8 cellular contexts compared by ENCODE assay signal in genomic region chr6:99330159-99330558, GRCh38. TPM values are rescaled to one million over a fixed set of nuclear protein-coding genes. Genes with fewer than 3 reads are reported as not detected.
DNase-seq lines count a peak whose midpoint lies in the region; ATAC-seq and TF ChIP-seq lines count a peak whose summit lies in the region.

No MANE protein-coding gene starts in this region.

- no peaks in the 10 kb centered on the region for H3K27me3 ChIP-seq in adrenal gland

- no peak overlapping the region for H3K27ac ChIP-seq in adrenal gland

- no peaks in the 10 kb centered on the region for H3K4me1 ChIP-seq in adrenal gland (replicated peaks in 1 of 2)

- H3K4me3 ChIP-seq in adrenal gland = no peak overlapping the region

- TF ChIP-seq POLR2A in adrenal gland (IDR thresholded peaks at IDR 0.05) = no peak

- peak; percentile 72 for ATAC-seq in GM21723 (IDR thresholded peaks at IDR 0.05; ENCODE audit: unreplicated experiment)

- TF ChIP-seq CTCF in adrenal gland (IDR thresholded peaks at IDR 0.05) = peak; percentile 44 to 80 (median 64)

- DNase-seq in NCI-H2029 (lab: John Stamatoyannopoulos, UW) (peak; percentile 58), NCI-H2029 treated with DMSO at 0.1 percent for 48 hours (lab: John Stamatoyannopoulos, UW) (no peak), HuH-7.5 (ENCODE audit: low spot score) (peak; percentile 36), SKM-1 (lab: John Stamatoyannopoulos, UW; ENCODE audit: unreplicated experiment) (peak; percentile 49), adrenal gland (peak; percentile 47 to 84 (median 66)), iPS-NIHi7 (ENCODE audit: extremely low spot score) (peak; percentile 74)
- peak; percentile 72 for DNase-seq in stimulated activated CD4-positive, alpha-beta T cell treated with anti-CD3 and anti-CD28 coated beads, Interleukin-1b, Interleukin-23, amount 100 ng/mL, for 48 hours

- intact Hi-C loops in adrenal gland (cut with DNase I) = loop anchor here in 1 of 2 donors (10.0 kb wide), 1 partner anchor 415 kb away; no protein-coding TSS in a partner anchor

- WGBS in adrenal gland, 4 donors = 2 to 10% (median 3%) methylated on average over 2 of the region's 2 CpGs

- H3K36me3 ChIP-seq in adrenal gland (replicated peaks in 1 of 2) = no peaks in the 10 kb centered on the region

- no peaks in the 10 kb centered on the region for H3K9me3 ChIP-seq in adrenal gland (replicated peaks in 1 of 3)

RNA-seq across cellular contexts. Expression of gene FAXC, which starts 19.3 kb away (rescaled TPM):
- 1 to 10 TPM in 2 of 8 donors, under 1 TPM in 3, not detected in 3; 0.32 to 3.6 (median 0.94) TPM for total RNA-seq in adrenal gland
- polyA plus RNA-seq in adrenal gland = 1 to 10 TPM; 2.0 to 4.5 (median 3.1) TPM
